Comparison of ENCODE assay signal across 19 cellular contexts in genomic region chr10:58382489-58382995, GRCh38. TPM values are rescaled to one million over a fixed set of nuclear protein-coding genes. Genes with fewer than 3 reads are reported as not detected.
DNase-seq lines count a peak whose midpoint lies in the region; ATAC-seq, FAIRE-seq and TF ChIP-seq lines count a peak whose summit lies in the region.
"Had no signal": no experiment of that assay in that cellular context is flagged by ENCODE, and none has a peak within 500 bp of the region (broad histone marks: within the 10 kb centered on the region; RNA-seq: fewer than 3 reads in every experiment).

No MANE protein-coding gene starts in this region.

- TF ChIP-seq CTCF in K562 (IDR thresholded peaks at IDR 0.05 in 2 of 3, conservative IDR thresholded peaks at IDR 0.05 in 1 of 3; ENCODE audit: insufficient read depth in 2 of 3, low read depth in 1 of 3, low read length in 3 of 3) (no peak), testis (IDR thresholded peaks at IDR 0.05) (no peak)
- no peak for TF ChIP-seq CTCF in activated CD8-positive, alpha-beta T cell treated with anti-CD3 and anti-CD28 coated beads for 36 hours (IDR thresholded peaks at IDR 0.05)

- peaks cover 31% of the 10 kb centered on the region for H3K79me2 ChIP-seq in K562 (ENCODE audit: control insufficient read depth, insufficient read depth, low read length)

- no peak for ATAC-seq in K562
- ATAC-seq in naive B cell (ENCODE audit: low read depth in 2 of 2) = no peak
- no peak for ATAC-seq in activated CD8-positive, alpha-beta T cell treated with anti-CD3 and anti-CD28 coated beads for 36 hours
- ATAC-seq: CD8-positive, alpha-beta T cell had no signal

- H3K27me3 Mint-ChIP-seq in naive B cell = no peaks in the 10 kb centered on the region
- H3K27me3 Mint-ChIP-seq in activated CD8-positive, alpha-beta T cell treated with anti-CD3 and anti-CD28 coated beads for 36 hours = no peaks in the 10 kb centered on the region
- H3K27me3 Mint-ChIP-seq: CD4-positive, CD25-positive, alpha-beta regulatory T cell had no signal

- intact Hi-C loops in K562 (cut with micrococcal nuclease) (no loop called here), testis (cut with DNase I; ENCODE audit: low total_unique reads) (no loop called here)
- intact Hi-C loops in activated CD8-positive, alpha-beta T cell treated with anti-CD3 and anti-CD28 coated beads for 36 hours (cut with micrococcal nuclease) = loop anchor here (5.0 to 10.0 kb wide), 2 partner anchors 45 to 118 kb away; partner anchors contain the start of genes CISD1, IPMK and UBE2D1

- no peak for TF ChIP-seq EP300 in K562 (IDR thresholded peaks at IDR 0.05; ENCODE audit: low read length)

- CTCF ChIA-PET in K562 (lab: Yijun Ruan, JAX; ENCODE audit: low intra/inter-chr PET ratio) = no interaction called here
- CTCF ChIA-PET in activated CD8-positive, alpha-beta T cell treated with anti-CD3 and anti-CD28 coated beads for 36 hours (lab: Charles Lee) = interaction anchor here (3.5 kb wide), 1 partner anchor 83 kb away, joined by 13 read pairs; no protein-coding TSS in a partner anchor

- WGBS in K562 (ENCODE audit: insufficient coverage, low coverage, missing lambda C conversion rate) = 4% methylated on average over 2 of the region's 2 CpGs
- 82 to 90% methylated on average over 2 of the region's 2 CpGs for WGBS in testis, 2 donors

- H3K4me2 ChIP-seq in K562 (ENCODE audit: insufficient read depth, low read length) = no peak overlapping the region

- TF ChIP-seq POLR2A in K562 (conservative IDR thresholded peaks at IDR 0.05) (no peak), GM12891 (IDR thresholded peaks at IDR 0.05; ENCODE audit: low read depth, low read length) (no peak), testis (IDR thresholded peaks at IDR 0.05) (no peak)

- no peak for FAIRE-seq in K562 (lab: Jason Lieb, UNC)
- FAIRE-seq in GM12891 (lab: Jason Lieb, UNC) = no peak
- FAIRE-seq: G401.6, GM19239, H1 had no signal

- peak; percentile 16 for DNase-seq in OCI-M1 (lab: John Stamatoyannopoulos, UW)
- DNase-seq in K562 (ENCODE audit: extremely low read depth in 1 of 4, low spot score in 3 of 4) = peak in 1 of 4 experiments; percentile 16
- DNase-seq in naive B cell = no peak
- DNase-seq in activated gamma-delta T cell treated with Interleukin-2 at 50 U/mL for 16 hours = no peak
- no peak for DNase-seq in activated CD8-positive, alpha-beta T cell treated with anti-CD3 and anti-CD28 coated beads for 36 hours
- DNase-seq in GM12891 (ENCODE audit: insufficient read length, low spot score) = no peak
- DNase-seq in testis = no peak
- DNase-seq: C1 segment of cervical spinal cord; Caco-2; CD4-positive, CD25-positive, alpha-beta regulatory T cell; CD8-positive, alpha-beta T cell; DMS153; DND-41; GM23248; H7; HCEC 1CT had no signal

- in situ Hi-C loops in K562 (cut with MboI) = loop anchor here (10.0 kb wide), 1 partner anchor 198 kb away; no protein-coding TSS in a partner anchor

- no peak overlapping the region for H3K4me3 ChIP-seq in K562
- no peak overlapping the region for H3K4me3 ChIP-seq in testis
- H3K4me3 ChIP-seq: GM23248 had no signal

- H3K9me1 ChIP-seq in K562 (ENCODE audit: control insufficient read depth, insufficient read depth, low read length) = no peaks in the 10 kb centered on the region

- POLR2A ChIA-PET in K562 (lab: Yijun Ruan, JAX) = interaction anchor here (0.9 to 1.1 kb wide), 2 partner anchors 14 to 193 kb away, joined by 3 read pairs; no protein-coding TSS in a partner anchor
- POLR2A ChIA-PET in activated CD8-positive, alpha-beta T cell treated with anti-CD3 and anti-CD28 coated beads for 36 hours (lab: Charles Lee) = interaction anchor here (0.7 kb wide), 1 partner anchor 57 kb away, joined by 4 read pairs; no protein-coding TSS in a partner anchor

- no peak overlapping the region for H2AFZ ChIP-seq in K562 (ENCODE audit: low read depth, low read length)
- H2AFZ ChIP-seq: GM23248 had no signal

- H4K20me1 ChIP-seq in K562 (replicated peaks; ENCODE audit: control insufficient read depth, insufficient read depth, low read length) = no peaks in the 10 kb centered on the region; the same call in 1 of the 2 replicates

- H3K9me3 ChIP-seq in K562 (replicated peaks; ENCODE audit: control insufficient read depth, insufficient read depth, low read depth, low read length) = no peaks in the 10 kb centered on the region
- no peaks in the 10 kb centered on the region for H3K9me3 ChIP-seq in testis
- H3K9me3 ChIP-seq: Caco-2 had no signal

- H3K27me3 ChIP-seq in K562 (ENCODE audit: control insufficient read depth in 2 of 2, insufficient read depth in 2 of 2, low read length in 2 of 2) (no peaks in the 10 kb centered on the region), testis (no peaks in the 10 kb centered on the region)

- H3K4me1 Mint-ChIP-seq in naive B cell = peaks cover 33 to 37% (median 37%) of the 10 kb centered on the region in 3 donors
- H3K4me1 Mint-ChIP-seq in activated CD8-positive, alpha-beta T cell treated with anti-CD3 and anti-CD28 coated beads for 36 hours (ENCODE audit: low read depth) = peaks cover 24% of the 10 kb centered on the region

- H3K27ac ChIP-seq in K562 (ENCODE audit: extremely low read depth, low read depth, low read length) = no peak overlapping the region
- H3K27ac ChIP-seq in testis = no peak overlapping the region
- H3K27ac ChIP-seq: GM23248 had no signal

- H3K27ac Mint-ChIP-seq in naive B cell = peak overlapping the region in 4 of 6 donors; percentile 12 to 99 (median 98)
- no peak overlapping the region for H3K27ac Mint-ChIP-seq in activated CD8-positive, alpha-beta T cell treated with anti-CD3 and anti-CD28 coated beads for 36 hours
- H3K27ac Mint-ChIP-seq: CD4-positive, CD25-positive, alpha-beta regulatory T cell had no signal

- H3K36me3 Mint-ChIP-seq in naive B cell = peaks cover 0 to 6% of the 10 kb centered on the region in 2 donors
- peaks cover 16% of the 10 kb centered on the region for H3K36me3 Mint-ChIP-seq in activated CD8-positive, alpha-beta T cell treated with anti-CD3 and anti-CD28 coated beads for 36 hours (ENCODE audit: low read depth)

- no peak for TF ChIP-seq RAD21 in K562 (CRISPR knock-in tag; conservative IDR thresholded peaks at IDR 0.05 in 1 of 2, IDR thresholded peaks at IDR 0.05 in 1 of 2)

- no peak overlapping the region for H3K4me3 Mint-ChIP-seq in naive B cell
- H3K4me3 Mint-ChIP-seq in activated CD8-positive, alpha-beta T cell treated with anti-CD3 and anti-CD28 coated beads for 36 hours = no peak overlapping the region
- H3K4me3 Mint-ChIP-seq: CD8-positive, alpha-beta T cell had no signal

- no TSS peak for BruUV-seq in K562 (replicated peaks; lab: Mats Ljungman, UMichigan)

- H3K36me3 ChIP-seq in K562 (ENCODE audit: control insufficient read depth, insufficient read depth, low read length) (peaks cover 12% of the 10 kb centered on the region; the same call in 2 of the 3 replicates), testis (ENCODE audit: low read depth, missing control alignments) (no peaks in the 10 kb centered on the region)

- peaks cover 11 to 18% of the 10 kb centered on the region in 2 experiments for H3K4me1 ChIP-seq in K562 (replicated peaks in 1 of 2; ENCODE audit: control insufficient read depth in 2 of 2, insufficient read depth in 2 of 2, low read length in 2 of 2)
- peaks cover 20% of the 10 kb centered on the region for H3K4me1 ChIP-seq in testis
- H3K4me1 ChIP-seq: Caco-2 had no signal

- H3K9ac ChIP-seq in K562 (ENCODE audit: insufficient read depth in 1 of 2, low read depth in 2 of 2, low read length in 2 of 2) = no peak overlapping the region
- H3K9ac ChIP-seq: GM23248 had no signal

- H3K9me3 Mint-ChIP-seq in naive B cell = peaks cover 0 to 5% (median 0%) of the 10 kb centered on the region in 7 donors
- no peaks in the 10 kb centered on the region for H3K9me3 Mint-ChIP-seq in activated CD8-positive, alpha-beta T cell treated with anti-CD3 and anti-CD28 coated beads for 36 hours
- H3K9me3 Mint-ChIP-seq: CD8-positive, alpha-beta T cell had no signal

RNA-seq across cellular contexts. Expression of gene TFAM, which starts 2.7 kb away (rescaled TPM):
- total RNA-seq in K562 (2011; cell fraction: chromatin; rRNA removed; ENCODE audit: low replicate concordance) = 18.0 and 30.5 TPM in 2 replicates
- total RNA-seq in K562 (2011; cell fraction: nucleolus; rRNA removed) = 27.0 and 32.6 TPM in 2 replicates
- 20.5 and 25.3 TPM in 2 replicates for total RNA-seq in K562 (2011; cell fraction: nucleoplasm; rRNA removed)
- total RNA-seq in K562 (2014; rRNA removed) = 130 and 174 TPM in 2 replicates
- 170 and 211 TPM in 2 replicates for total RNA-seq in K562 (2014; rRNA removed; fragmentation: Illumina TruSeq; extraction: Trizol)
- total RNA-seq in K562 (2015; rRNA removed; fragmentation: Illumina TruSeq; extraction: Trizol) = 153 and 155 TPM in 2 replicates
- total RNA-seq in K562 (2021) = 161 and 163 TPM in 2 replicates
- polyA plus RNA-seq in K562 (2011; rRNA removed) = 53.7 and 74.3 TPM in 2 replicates
- polyA plus RNA-seq in K562 (2011; cell fraction: cytosol; rRNA removed) = 42.4 and 46.0 TPM in 2 replicates
- polyA plus RNA-seq in K562 (2011; cell fraction: nucleus; rRNA removed) = 27.2 and 35.3 TPM in 2 replicates
- polyA plus RNA-seq in K562 (2012) = 78.0 and 146 TPM in 2 replicates
- 139 and 142 TPM in 2 replicates for polyA plus RNA-seq in K562 (2014; fragmentation: Illumina TruSeq; extraction: Trizol)
- polyA plus RNA-seq in K562 (2014; fragmentation: Nextera tagmentation; extraction: Ambion mirVana) = 100 to 1,000 TPM; 175 to 227 TPM
- 100 and 105 TPM in 2 replicates for polyA plus RNA-seq in K562 (2014; rRNA removed)
- 33.7 and 48.0 TPM in 2 replicates for polyA minus RNA-seq in K562 (2011; rRNA and poly(A)+ RNA removed)
- polyA minus RNA-seq in K562 (2011; cell fraction: cytosol; rRNA and poly(A)+ RNA removed) = 38.7 and 46.1 TPM in 2 replicates
- polyA minus RNA-seq in K562 (2011; cell fraction: nucleus; rRNA and poly(A)+ RNA removed) = 24.5 and 33.1 TPM in 2 replicates
- polyA plus RNA-seq in naive B cell (ENCODE audit: low read depth in 6 of 6) = 10 to 100 TPM; 54.7 to 67.5 (median 61.7) TPM
- 100 to 1,000 TPM in 1 of 2 experiments, 10 to 100 TPM in 1; 97.3 to 116 TPM for total RNA-seq in activated CD8-positive, alpha-beta T cell treated with anti-CD3 and anti-CD28 coated beads for 36 hours
- 59.9 TPM for polyA plus RNA-seq in GM12891 (2012; ENCODE audit: low read depth, missing spikeins)
- total RNA-seq in testis = 10 to 100 TPM; 36.3 to 57.2 TPM
- polyA plus RNA-seq in testis (ENCODE audit: insufficient read depth, low read depth, low replicate concordance) = 65.7 TPM

RNA-seq across cellular contexts. Expression of gene UBE2D1, which starts 47.7 kb away (rescaled TPM):
- 4.9 and 17.0 TPM in 2 replicates for total RNA-seq in K562 (2011; cell fraction: chromatin; rRNA removed; ENCODE audit: low replicate concordance)
- 2.5 and 3.4 TPM in 2 replicates for total RNA-seq in K562 (2011; cell fraction: nucleolus; rRNA removed)
- 7.3 and 15.3 TPM in 2 replicates for total RNA-seq in K562 (2011; cell fraction: nucleoplasm; rRNA removed)
- total RNA-seq in K562 (2014; rRNA removed) = 5.3 and 6.2 TPM in 2 replicates
- total RNA-seq in K562 (2014; rRNA removed; fragmentation: Illumina TruSeq; extraction: Trizol) = 15.8 and 18.3 TPM in 2 replicates
- 16.6 and 17.8 TPM in 2 replicates for total RNA-seq in K562 (2015; rRNA removed; fragmentation: Illumina TruSeq; extraction: Trizol)
- 12.3 and 13.8 TPM in 2 replicates for total RNA-seq in K562 (2021)
- 18.9 and 24.4 TPM in 2 replicates for polyA plus RNA-seq in K562 (2011; rRNA removed)
- 6.4 and 9.1 TPM in 2 replicates for polyA plus RNA-seq in K562 (2011; cell fraction: cytosol; rRNA removed)
- 7.4 and 12.5 TPM in 2 replicates for polyA plus RNA-seq in K562 (2011; cell fraction: nucleus; rRNA removed)
- polyA plus RNA-seq in K562 (2012) = 11.6 and 12.1 TPM in 2 replicates
- 9.9 and 13.5 TPM in 2 replicates for polyA plus RNA-seq in K562 (2014; fragmentation: Illumina TruSeq; extraction: Trizol)
- polyA plus RNA-seq in K562 (2014; fragmentation: Nextera tagmentation; extraction: Ambion mirVana) = 1 to 10 TPM; 4.1 to 6.4 TPM
- polyA plus RNA-seq in K562 (2014; rRNA removed) = 7.9 and 9.0 TPM in 2 replicates
- 9.0 and 9.5 TPM in 2 replicates for polyA minus RNA-seq in K562 (2011; rRNA and poly(A)+ RNA removed)
- 3.5 and 6.1 TPM in 2 replicates for polyA minus RNA-seq in K562 (2011; cell fraction: cytosol; rRNA and poly(A)+ RNA removed)
- polyA minus RNA-seq in K562 (2011; cell fraction: nucleus; rRNA and poly(A)+ RNA removed) = 7.7 and 13.2 TPM in 2 replicates
- 10 to 100 TPM; 29.5 to 44.0 (median 35.4) TPM for polyA plus RNA-seq in naive B cell (ENCODE audit: low read depth in 6 of 6)
- total RNA-seq in activated CD8-positive, alpha-beta T cell treated with anti-CD3 and anti-CD28 coated beads for 36 hours = 10 to 100 TPM; 12.1 to 12.8 TPM
- 5.4 TPM for polyA plus RNA-seq in GM12891 (2012; ENCODE audit: low read depth, missing spikeins)
- 10 to 100 TPM in 1 of 2 donors, 1 to 10 TPM in 1; 8.4 to 13.1 TPM for total RNA-seq in testis
- 10.0 TPM for polyA plus RNA-seq in testis (ENCODE audit: insufficient read depth, low read depth, low replicate concordance)
